Comparison of ENCODE assay signal across 11 cellular contexts in the genomic region with DNA sequence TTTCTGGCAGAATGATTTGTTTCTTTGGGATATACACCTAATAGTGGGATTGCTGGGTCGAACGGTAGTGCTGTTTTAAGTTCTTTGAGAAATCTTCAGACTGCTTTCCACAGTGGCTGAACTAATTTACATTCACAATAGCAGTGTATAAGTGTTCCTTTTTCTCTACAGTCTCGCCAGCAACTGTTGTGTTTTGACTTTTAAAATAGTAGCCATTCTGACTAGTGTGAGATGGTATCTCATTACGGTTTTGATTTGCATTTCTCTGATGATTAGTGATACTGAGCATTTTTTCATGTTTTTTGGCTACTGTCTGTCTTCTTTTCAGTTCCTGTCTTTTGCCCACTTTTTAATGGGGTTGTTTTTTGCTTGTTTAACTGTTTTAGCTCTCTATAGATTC.
"Had no signal": no experiment of that assay in that cellular context is flagged by ENCODE, and none has a peak within 500 bp of the region (broad histone marks: within the 10 kb centered on the region; RNA-seq: fewer than 3 reads in every experiment).

No MANE protein-coding gene starts in this region.

- ATAC-seq: GM23338, HepG2 had no signal

- H3K27ac ChIP-seq: HL-60, KMS-11 had no signal

- DNase-seq: H9, HCEC 1CT, Karpas-422, KBM-7 had no signal

- H3K27ac Mint-ChIP-seq: GM23338, IgD-negative memory B cell had no signal

- FAIRE-seq: H1, H54, HepG2 had no signal

- H3K4me3 ChIP-seq: GM23338 had no signal

- H3K36me3 Mint-ChIP-seq: IgD-negative memory B cell had no signal

- H3K4me3 Mint-ChIP-seq: GM23338, H9 had no signal

- H3K27me3 Mint-ChIP-seq: IgD-negative memory B cell had no signal

- H3K9ac ChIP-seq: KMS-11 had no signal
